In genomic region chr3:81255463-81255862, GRCh38 we compare ENCODE assay signal across 8 cellular contexts.
"Had no signal": no experiment of that assay in that cellular context is flagged by ENCODE, and none has a peak within 500 bp of the region (broad histone marks: within the 10 kb centered on the region; RNA-seq: fewer than 3 reads in every experiment).

No MANE protein-coding gene starts in this region.

- H3K27ac Mint-ChIP-seq: HFFc6, IgD-negative memory B cell had no signal

- H3K36me3 Mint-ChIP-seq: IgD-negative memory B cell had no signal

- H3K27me3 Mint-ChIP-seq: IgD-negative memory B cell had no signal

- H3K9ac ChIP-seq: KMS-11 had no signal

- H3K4me1 Mint-ChIP-seq: H9, IgD-negative memory B cell had no signal

- H3K4me2 ChIP-seq: KMS-11 had no signal

- H3K4me3 Mint-ChIP-seq: H9, HFFc6, IgD-negative memory B cell had no signal

- H3K9me3 Mint-ChIP-seq: H9, HFFc6 had no signal

- H3K27ac ChIP-seq: KMS-11 had no signal

- DNase-seq: GOT3, H9, HCEC 1CT, HFFc6, Karpas-422, KBM-7 had no signal
